1 cellular context compared by ENCODE assay signal in genomic region chr19:8001995-8002849, GRCh38.
TF ChIP-seq lines count a peak whose summit lies in the region.

No MANE protein-coding gene starts in this region.

TF ChIP-seq in HepG2, 621 proteins besides CTCF, POLR2A, EP300 and RAD21 (continued from another document and continues in another):
- TF ChIP-seq NR2C2 (CRISPR knock-in tag; IDR thresholded peaks at IDR 0.05; ENCODE audit: borderline replicate concordance) (no peak), ZNF850 (CRISPR knock-in tag; conservative IDR thresholded peaks at IDR 0.05) (no peak), ZBTB38 (CRISPR knock-in tag; IDR thresholded peaks at IDR 0.05) (no peak; the same call in 1 of the 2 replicates), ZNF572 (CRISPR knock-in tag; IDR thresholded peaks at IDR 0.05) (no peak; the same call in 1 of the 2 replicates), AGO1 (IDR thresholded peaks at IDR 0.05; ENCODE audit: low read depth, low read length, poor library complexity, severe bottlenecking) (peak; percentile 50), ETV5 (CRISPR knock-in tag; IDR thresholded peaks at IDR 0.05; ENCODE audit: borderline replicate concordance) (peak; percentile 37; the same call in 1 of the 2 replicates), HMG20B (CRISPR knock-in tag; conservative IDR thresholded peaks at IDR 0.05) (no peak), ZNF160 (CRISPR knock-in tag; IDR thresholded peaks at IDR 0.05) (no peak), ZIK1 (CRISPR knock-in tag; IDR thresholded peaks at IDR 0.05; ENCODE audit: borderline replicate concordance, low read depth) (no peak), ZNF234 (CRISPR knock-in tag; conservative IDR thresholded peaks at IDR 0.05) (no peak), ZBTB40 (IDR thresholded peaks at IDR 0.05) (no peak), ZBTB40 (CRISPR knock-in tag; IDR thresholded peaks at IDR 0.05) (no peak), STAT5B (CRISPR knock-in tag; IDR thresholded peaks at IDR 0.05) (0 out of 2 replicates have a peak, but pooled peaks have one; percentile 13), E2F1 (CRISPR knock-in tag; IDR thresholded peaks at IDR 0.05) (no peak), RCOR2 (CRISPR knock-in tag; IDR thresholded peaks at IDR 0.05) (no peak), SNAPC5 (CRISPR knock-in tag; IDR thresholded peaks at IDR 0.05; ENCODE audit: borderline replicate concordance) (no peak), TFAP4 (IDR thresholded peaks at IDR 0.05; ENCODE audit: borderline replicate concordance, low read depth) (no peak; the same call in 1 of the 2 replicates), ZBTB34 (CRISPR knock-in tag; IDR thresholded peaks at IDR 0.05) (no peak), AKNA (CRISPR knock-in tag; IDR thresholded peaks at IDR 0.05; ENCODE audit: borderline replicate concordance) (no peak), PRPF4 (IDR thresholded peaks at IDR 0.05; ENCODE audit: low read depth, low read length, poor library complexity, severe bottlenecking) (no peak), REPIN1 (CRISPR knock-in tag; IDR thresholded peaks at IDR 0.05; ENCODE audit: borderline replicate concordance, low read depth) (no peak; the same call in 1 of the 2 replicates), EHMT2 (IDR thresholded peaks at IDR 0.05; ENCODE audit: borderline replicate concordance, low read depth, low read length) (no peak), ZNF414 (CRISPR knock-in tag; IDR thresholded peaks at IDR 0.05) (0 out of 2 replicates have a peak, but pooled peaks have one; percentile 30), ZFY (CRISPR knock-in tag; IDR thresholded peaks at IDR 0.05) (peak; percentile 50; the same call in 1 of the 2 replicates), JUND (CRISPR knock-in tag; IDR thresholded peaks at IDR 0.05) (no peak), ZFP37 (CRISPR knock-in tag; IDR thresholded peaks at IDR 0.05; ENCODE audit: borderline replicate concordance) (no peak), ZNF598 (CRISPR knock-in tag; IDR thresholded peaks at IDR 0.05; ENCODE audit: borderline replicate concordance) (peak; percentile 17; the same call in 1 of the 2 replicates), CSRNP2 (CRISPR knock-in tag; conservative IDR thresholded peaks at IDR 0.05; ENCODE audit: low read depth) (no peak), RXRA (CRISPR knock-in tag; IDR thresholded peaks at IDR 0.05) (peak; percentile 57; the same call in 1 of the 2 replicates), PBX3 (CRISPR knock-in tag; IDR thresholded peaks at IDR 0.05; ENCODE audit: borderline replicate concordance) (no peak), NFE2L2 (IDR thresholded peaks at IDR 0.05; ENCODE audit: low read length) (no peak), RFXAP (CRISPR knock-in tag; IDR thresholded peaks at IDR 0.05; ENCODE audit: borderline replicate concordance) (no peak), HBP1 (CRISPR knock-in tag; IDR thresholded peaks at IDR 0.05; ENCODE audit: low read depth) (0 out of 2 replicates have a peak, but pooled peaks have one; percentile 42), ZNF672 (CRISPR knock-in tag; IDR thresholded peaks at IDR 0.05) (no peak)
